Comparison of ENCODE assay signal across 8 cellular contexts in genomic region chr6:73263570-73263909, GRCh38. TPM values are rescaled to one million over a fixed set of nuclear protein-coding genes. Genes with fewer than 3 reads are reported as not detected.
A peak's percentile ranks its signal among the peaks of the same experiment; 100 is the strongest.
DNase-seq lines count a peak whose midpoint lies in the region; ATAC-seq and TF ChIP-seq lines count a peak whose summit lies in the region.

No MANE protein-coding gene starts in this region.

- POLR2A ChIA-PET in activated CD4-positive, alpha-beta T cell treated with anti-CD3 and anti-CD28 coated beads for 36 hours (lab: Charles Lee) = no interaction called here

- H3K9me3 Mint-ChIP-seq in activated CD4-positive, alpha-beta T cell treated with anti-CD3 and anti-CD28 coated beads for 36 hours (ENCODE audit: low read depth) = no peaks in the 10 kb centered on the region
- H3K9me3 Mint-ChIP-seq in brain (peaks cover 0 to 3% (median 2%) of the 10 kb centered on the region in 5 experiments), mesothelial cell of epicardium (no peaks in the 10 kb centered on the region)

- TF ChIP-seq CTCF in brain (conservative IDR thresholded peaks at IDR 0.05) (no peak), mesothelial cell of epicardium (IDR thresholded peaks at IDR 0.05; ENCODE audit: unreplicated experiment) (no peak)

- peak overlapping the region; percentile 75 for H3K27ac Mint-ChIP-seq in activated CD4-positive, alpha-beta T cell treated with anti-CD3 and anti-CD28 coated beads for 36 hours
- H3K27ac Mint-ChIP-seq in brain (peak overlapping the region in 3 of 5 experiments; percentile 30 to 66 (median 36)), mesothelial cell of epicardium (no peak overlapping the region)

- CTCF ChIA-PET in activated CD4-positive, alpha-beta T cell treated with anti-CD3 and anti-CD28 coated beads for 36 hours (lab: Charles Lee) = interaction anchor here (0.6 to 0.7 kb wide), 2 partner anchors 193 to 1724 kb away, joined by 3 read pairs; no protein-coding TSS in a partner anchor

- H3K27me3 Mint-ChIP-seq in activated CD4-positive, alpha-beta T cell treated with anti-CD3 and anti-CD28 coated beads for 36 hours = no peaks in the 10 kb centered on the region
- H3K27me3 Mint-ChIP-seq in brain (no peaks in the 10 kb centered on the region), mesothelial cell of epicardium (ENCODE audit: low read depth) (no peaks in the 10 kb centered on the region)

- peak overlapping the region; percentile 89 for H3K4me3 Mint-ChIP-seq in activated CD4-positive, alpha-beta T cell treated with anti-CD3 and anti-CD28 coated beads for 36 hours
- peak overlapping the region; percentile 76 to 90 (median 80) for H3K4me3 Mint-ChIP-seq in brain
- H3K4me3 Mint-ChIP-seq in mesothelial cell of epicardium = peak overlapping the region; percentile 65

- H3K36me3 Mint-ChIP-seq in activated CD4-positive, alpha-beta T cell treated with anti-CD3 and anti-CD28 coated beads for 36 hours (ENCODE audit: low read depth) = peaks cover 16% of the 10 kb centered on the region
- H3K36me3 Mint-ChIP-seq in brain (peaks cover 42% of the 10 kb centered on the region), mesothelial cell of epicardium (peaks cover 17% of the 10 kb centered on the region)

- intact Hi-C loops in activated CD4-positive, alpha-beta T cell treated with anti-CD3 and anti-CD28 coated beads for 36 hours (cut with DNase I, micrococcal nuclease) = loop anchor here (1.0 to 10.0 kb wide), 7 partner anchors 45 to 641 kb away; partner anchors contain the start of genes SLC17A5 (in 2 of the 2), CGAS (in 1 of the 2) and KCNQ5 (in 1 of the 2)

- peak; percentile 23 for ATAC-seq in activated CD4-positive, alpha-beta T cell treated with anti-CD3 and anti-CD28 coated beads for 36 hours
- peak; percentile 5 for ATAC-seq in HG03521 (IDR thresholded peaks at IDR 0.05; ENCODE audit: unreplicated experiment)

- DNase-seq in activated CD4-positive, alpha-beta T cell treated with anti-CD3 and anti-CD28 coated beads for 36 hours = peak; percentile 14
- no peak for DNase-seq in activated CD4-positive, alpha-beta T cell treated with anti-CD3 and anti-CD28 coated beads for 1 hour
- DNase-seq in mesothelial cell of epicardium (ENCODE audit: low spot score in 2 of 2, unreplicated experiment in 2 of 2) = no peak
- DNase-seq in NCI-H1436 (lab: John Stamatoyannopoulos, UW) = no peak
- no peak for DNase-seq in ureter (ENCODE audit: low spot score)
- no peak for DNase-seq in activated CD4-positive, alpha-beta T cell treated with anti-CD3 and anti-CD28 coated beads for 4 hours

- H3K4me1 Mint-ChIP-seq in activated CD4-positive, alpha-beta T cell treated with anti-CD3 and anti-CD28 coated beads for 36 hours = peaks cover 26% of the 10 kb centered on the region
- H3K4me1 Mint-ChIP-seq in brain = peaks cover 45% of the 10 kb centered on the region
- peaks cover 24% of the 10 kb centered on the region for H3K4me1 Mint-ChIP-seq in mesothelial cell of epicardium

RNA-seq across cellular contexts. Expression of gene KHDC1, which starts 0.5 kb away (rescaled TPM):
- total RNA-seq in activated CD4-positive, alpha-beta T cell treated with anti-CD3 and anti-CD28 coated beads for 36 hours = 1 to 10 TPM; 2.8 to 4.2 TPM
- 16.1 TPM for polyA plus RNA-seq in brain (ENCODE audit: insufficient read depth, low read depth, low replicate concordance)
- 9.5 to 10.2 TPM (median 10.2 TPM) in 3 replicates for total RNA-seq in mesothelial cell of epicardium
- 1.5 TPM for total RNA-seq in ureter

RNA-seq across cellular contexts. Expression of gene KHDC1L, which starts 38.2 kb away (rescaled TPM):
- total RNA-seq in activated CD4-positive, alpha-beta T cell treated with anti-CD3 and anti-CD28 coated beads for 36 hours = not detected
- polyA plus RNA-seq in brain (ENCODE audit: insufficient read depth, low read depth, low replicate concordance) = 0.83 TPM
- 0.56 to 0.95 TPM (median 0.58 TPM) in 3 replicates for total RNA-seq in mesothelial cell of epicardium
- not detected for total RNA-seq in ureter
